ENCODE assay signal across 10 cellular contexts in genomic region chr4:153520871-153521329, GRCh38. TPM values are rescaled to one million over a fixed set of nuclear protein-coding genes. Genes with fewer than 3 reads are reported as not detected.
DNase-seq lines count a peak whose midpoint lies in the region; ATAC-seq and TF ChIP-seq lines count a peak whose summit lies in the region.
"Had no signal": no experiment of that assay in that cellular context is flagged by ENCODE, and none has a peak within 500 bp of the region (broad histone marks: within the 10 kb centered on the region; RNA-seq: fewer than 3 reads in every experiment).

No MANE protein-coding gene starts in this region.

- no peak for DNase-seq in CD8-positive, alpha-beta memory T cell
- no peak for DNase-seq in chondrocyte (ENCODE audit: low spot score)
- no peak for DNase-seq in DMS 273 treated with DMSO at 0.1 percent for 48 hours (lab: John Stamatoyannopoulos, UW)
- DNase-seq in NCI-H2227 treated with DMSO at 0.1 percent for 48 hours (lab: John Stamatoyannopoulos, UW), result no peak
- DNase-seq in sigmoid colon, result no peak
- no peak for DNase-seq in 8988T
- DNase-seq: nucleus accumbens, WERI-Rb-1 had no signal

- WGBS in sigmoid colon, 2 donors, result 45 to 55% methylated on average over 5 of the region's 5 CpGs

- POLR2A ChIA-PET in CD8-positive, alpha-beta memory T cell (lab: Charles Lee), result interaction anchor here (1.0 kb wide), 1 partner anchor 24 kb away, joined by 4 read pairs; no protein-coding TSS in a partner anchor

- TF ChIP-seq CTCF in chondrocyte (IDR thresholded peaks at IDR 0.05) (no peak), sigmoid colon (IDR thresholded peaks at IDR 0.05) (no peak)

- peaks cover 80 to 90% (median 87%) of the 10 kb centered on the region in 3 donors for H3K4me1 Mint-ChIP-seq in CD8-positive, alpha-beta memory T cell
- peaks cover 60% of the 10 kb centered on the region for H3K4me1 Mint-ChIP-seq in chondrocyte (ENCODE audit: low read depth)

- ATAC-seq in GM21381 (IDR thresholded peaks at IDR 0.05; ENCODE audit: unreplicated experiment), result peak; percentile 32
- ATAC-seq in HG03571 (IDR thresholded peaks at IDR 0.05; ENCODE audit: unreplicated experiment), result peak; percentile 33

- H3K4me3 ChIP-seq in CD8-positive, alpha-beta memory T cell (ENCODE audit: low read length), result peak overlapping the region; percentile 38
- H3K4me3 ChIP-seq in sigmoid colon, result no peak overlapping the region

- no peak for TF ChIP-seq POLR2A in sigmoid colon (IDR thresholded peaks at IDR 0.05)

- no peak for TF ChIP-seq EP300 in sigmoid colon (IDR thresholded peaks at IDR 0.05)

- CTCF ChIA-PET in CD8-positive, alpha-beta memory T cell (lab: Charles Lee), result interaction anchor here (1.2 to 1.7 kb wide), 3 partner anchors 10 to 88 kb away, joined by 3 to 4 read pairs (median 4); partner anchors contain the start of gene TMEM131L

- peaks cover 83% of the 10 kb centered on the region for H3K4me1 ChIP-seq in CD8-positive, alpha-beta memory T cell (ENCODE audit: insufficient read depth, low read length)
- peaks cover 0 to 35% (median 28%) of the 10 kb centered on the region in 4 donors for H3K4me1 ChIP-seq in sigmoid colon

- no peaks in the 10 kb centered on the region for H3K27me3 Mint-ChIP-seq in CD8-positive, alpha-beta memory T cell
- H3K27me3 Mint-ChIP-seq in chondrocyte (ENCODE audit: low read depth), result no peaks in the 10 kb centered on the region

- H3K4me3 Mint-ChIP-seq in CD8-positive, alpha-beta memory T cell, result peak overlapping the region; percentile 1 to 79 (median 73)
- H3K4me3 Mint-ChIP-seq in chondrocyte (ENCODE audit: unreplicated experiment), result no peak overlapping the region

- no peaks in the 10 kb centered on the region for H3K9me3 Mint-ChIP-seq in CD8-positive, alpha-beta memory T cell
- no peaks in the 10 kb centered on the region for H3K9me3 Mint-ChIP-seq in chondrocyte (ENCODE audit: low read depth)

- intact Hi-C loops in sigmoid colon (cut with DNase I), result no loop called here

- no peaks in the 10 kb centered on the region for H3K27me3 ChIP-seq in CD8-positive, alpha-beta memory T cell (ENCODE audit: insufficient read depth, low read length, poor library complexity, severe bottlenecking)
- no peaks in the 10 kb centered on the region for H3K27me3 ChIP-seq in sigmoid colon

- H3K27ac Mint-ChIP-seq in CD8-positive, alpha-beta memory T cell, result peak overlapping the region; percentile 68 to 96 (median 82)
- H3K27ac Mint-ChIP-seq in chondrocyte (ENCODE audit: unreplicated experiment), result peak overlapping the region; percentile 32

- no peaks in the 10 kb centered on the region for H3K36me3 ChIP-seq in CD8-positive, alpha-beta memory T cell (ENCODE audit: insufficient read depth, low read length)
- no peaks in the 10 kb centered on the region for H3K36me3 ChIP-seq in sigmoid colon
- H3K36me3 ChIP-seq: WERI-Rb-1 had no signal

- no peaks in the 10 kb centered on the region for H3K9me3 ChIP-seq in CD8-positive, alpha-beta memory T cell (ENCODE audit: low read length)
- no peaks in the 10 kb centered on the region for H3K9me3 ChIP-seq in sigmoid colon

- H3K36me3 Mint-ChIP-seq in CD8-positive, alpha-beta memory T cell, result peaks cover 0 to 14% (median 7%) of the 10 kb centered on the region in 3 donors
- no peaks in the 10 kb centered on the region for H3K36me3 Mint-ChIP-seq in chondrocyte (ENCODE audit: low read depth)

- no peak overlapping the region for H3K27ac ChIP-seq in CD8-positive, alpha-beta memory T cell (ENCODE audit: low read depth, low read length)
- H3K27ac ChIP-seq in sigmoid colon, result no peak overlapping the region
- H3K27ac ChIP-seq: WERI-Rb-1 had no signal

RNA-seq across cellular contexts. Expression of gene TMEM131L, which starts 54.7 kb away (rescaled TPM):
- total RNA-seq in CD8-positive, alpha-beta memory T cell, result 10 to 100 TPM; 28.1 to 29.6 TPM
- 28.6 TPM for polyA plus RNA-seq in CD8-positive, alpha-beta memory T cell
- total RNA-seq in chondrocyte (6.6 to 10.2 TPM (median 8.4 TPM) in 3 replicates), sigmoid colon (10 to 100 TPM in 3 of 4 donors, 1 to 10 TPM in 1; 8.2 to 27.2 (median 15.6) TPM)
- polyA plus RNA-seq in sigmoid colon, result 10 to 100 TPM in 1 of 3 donors, under 1 TPM in 2; 0.60 to 15.2 (median 0.69) TPM
